ENCODE assay signal across 16 cellular contexts in the genomic region with DNA sequence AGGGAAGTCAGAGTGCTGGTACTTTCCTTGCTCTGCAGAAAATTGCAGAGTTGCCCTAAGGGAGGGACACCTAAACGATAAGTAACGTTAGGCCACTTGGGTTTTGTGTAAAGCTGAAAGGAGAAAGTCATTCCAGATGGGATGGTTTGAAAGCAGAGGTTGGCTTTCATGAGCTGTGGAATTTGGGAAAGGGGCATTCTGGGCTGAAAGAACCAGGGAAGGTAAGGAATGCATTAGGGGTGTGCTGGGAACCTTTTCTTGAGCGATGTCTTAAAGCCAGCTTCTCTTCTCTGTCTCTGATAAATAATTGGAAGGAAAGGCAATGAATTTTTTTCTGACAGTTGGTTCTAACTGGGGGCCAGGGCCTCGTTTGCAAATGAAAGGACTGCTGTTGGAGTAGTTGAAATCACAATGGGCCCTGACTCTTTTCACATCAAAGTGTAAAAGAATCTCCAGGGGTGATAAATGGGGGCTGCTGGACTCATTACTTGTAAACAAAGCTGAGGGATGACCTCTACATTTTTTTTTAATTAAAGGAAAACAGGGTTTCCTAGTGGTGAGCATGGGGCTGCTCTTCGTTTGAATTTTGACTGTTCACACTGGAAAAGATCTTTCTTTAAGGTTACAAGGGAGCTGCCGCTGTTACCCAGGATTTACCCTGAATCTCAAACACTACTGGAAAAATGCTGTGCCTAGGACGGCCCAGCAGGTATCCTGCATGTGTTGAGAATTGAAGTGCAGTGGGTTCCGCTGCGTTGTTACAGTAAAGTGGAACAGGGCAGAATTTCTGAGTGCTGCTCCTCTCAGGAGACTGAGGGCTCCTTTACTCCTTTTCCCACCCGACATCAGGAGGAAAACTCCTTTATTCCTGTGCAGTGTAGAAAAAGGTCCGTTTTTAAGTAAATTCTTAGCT. TPM values are rescaled to one million over a fixed set of nuclear protein-coding genes. Genes with fewer than 3 reads are reported as not detected.
DNase-seq lines count a peak whose midpoint lies in the region; ATAC-seq and TF ChIP-seq lines count a peak whose summit lies in the region.
"Had no signal": no experiment of that assay in that cellular context is flagged by ENCODE, and none has a peak within 500 bp of the region (broad histone marks: within the 10 kb centered on the region; RNA-seq: fewer than 3 reads in every experiment).

No MANE protein-coding gene starts in this region.

- no peak overlapping the region for H3K4me3 ChIP-seq in heart right ventricle
- H3K4me3 ChIP-seq: pancreas, suprapubic skin had no signal

- peak overlapping the region; percentile 68 for H3K4me3 Mint-ChIP-seq in WTC11
- H3K4me3 Mint-ChIP-seq in type B pancreatic cell: peak overlapping the region; percentile 68
- H3K4me3 Mint-ChIP-seq: activated naive CD4-positive, alpha-beta T cell treated with anti-CD3 and anti-CD28 coated beads, Interleukin-2, amount 50 U/mL, for 24 hours had no signal

- peak overlapping the region in 8 of 10 donors; percentile 20 to 66 (median 36) for H3K27ac ChIP-seq in heart right ventricle

- no peaks in the 10 kb centered on the region for H3K27me3 ChIP-seq in heart right ventricle
- H3K27me3 ChIP-seq: pancreas, suprapubic skin had no signal

- H3K36me3 Mint-ChIP-seq in WTC11 (peaks cover 16% of the 10 kb centered on the region), type B pancreatic cell (peaks cover 17% of the 10 kb centered on the region)

- H3K9me3 ChIP-seq in heart right ventricle: no peaks in the 10 kb centered on the region
- H3K9me3 ChIP-seq: pancreas, suprapubic skin had no signal

- H3K9me3 Mint-ChIP-seq in WTC11 (no peaks in the 10 kb centered on the region), type B pancreatic cell (peaks cover 4% of the 10 kb centered on the region)
- H3K9me3 Mint-ChIP-seq: activated naive CD4-positive, alpha-beta T cell treated with anti-CD3 and anti-CD28 coated beads, Interleukin-2, amount 50 U/mL, for 24 hours had no signal

- H3K27ac Mint-ChIP-seq in WTC11 (peak overlapping the region; percentile 99), type B pancreatic cell (peak overlapping the region; percentile 52)

- DNase-seq in heart right ventricle (no peak), left cardiac atrium (no peak), WTC11 (ENCODE audit: low spot score) (peak; percentile 56), iPS-NIHi11 (ENCODE audit: low spot score) (peak; percentile 59), type B pancreatic cell (ENCODE audit: extremely low spot score, unreplicated experiment) (no peak), ecto neural progenitor cell (ENCODE audit: low spot score) (no peak)
- DNase-seq: activated CD4-positive, alpha-beta T cell treated with anti-CD3 and anti-CD28 coated beads, Interleukin-2, amount 50 U/mL, for 1 hour; effector CD8-positive, alpha-beta T cell; NCI-H226; SIG-M5; stimulated activated CD4-positive, alpha-beta T cell treated with anti-CD3 and anti-CD28 coated beads, Interleukin-4, amount 100 ng/mL, for 1 hour had no signal

- CTCF ChIA-PET in WTC11 (lab: Charles Lee): interaction anchor here (0.8 to 3.8 kb wide), 9 partner anchors 9 to 85 kb away, joined by 3 to 23 read pairs (median 3); partner anchors contain the start of gene AFF1

- no peak for TF ChIP-seq CTCF in heart right ventricle (IDR thresholded peaks at IDR 0.05)
- no peak for TF ChIP-seq CTCF in WTC11 (IDR thresholded peaks at IDR 0.05)
- peak; percentile 42 for TF ChIP-seq CTCF in type B pancreatic cell (conservative IDR thresholded peaks at IDR 0.05)

- peaks cover 0 to 9% (median 0%) of the 10 kb centered on the region in 9 donors for H3K36me3 ChIP-seq in heart right ventricle
- H3K36me3 ChIP-seq: pancreas, suprapubic skin had no signal

- WGBS in heart right ventricle, 2 donors: 55 to 62% methylated on average over 11 of the region's 11 CpGs

- H3K4me1 ChIP-seq in heart right ventricle: peaks cover 4 to 61% (median 29%) of the 10 kb centered on the region in 9 donors

- ATAC-seq in heart right ventricle: no peak
- ATAC-seq in left cardiac atrium: no peak
- peak; percentile 82 for ATAC-seq in WTC11
- no peak for ATAC-seq in HG03097 (IDR thresholded peaks at IDR 0.05; ENCODE audit: low FRiP score, unreplicated experiment)
- ATAC-seq in GM21576 (IDR thresholded peaks at IDR 0.05; ENCODE audit: unreplicated experiment): no peak

- H3K27me3 Mint-ChIP-seq in WTC11 (ENCODE audit: low read depth) (no peaks in the 10 kb centered on the region), type B pancreatic cell (no peaks in the 10 kb centered on the region)
- H3K27me3 Mint-ChIP-seq: activated naive CD4-positive, alpha-beta T cell treated with anti-CD3 and anti-CD28 coated beads, Interleukin-2, amount 50 U/mL, for 24 hours had no signal

- POLR2A ChIA-PET in WTC11 (lab: Charles Lee): interaction anchor here (0.5 to 3.2 kb wide), 7 partner anchors 9 to 47 kb away, joined by 3 to 53 read pairs (median 5); partner anchors contain the start of gene AFF1

- H3K4me1 Mint-ChIP-seq in WTC11 (peaks cover 78% of the 10 kb centered on the region), type B pancreatic cell (ENCODE audit: unreplicated experiment) (peaks cover 54% of the 10 kb centered on the region)

- intact Hi-C loops in heart right ventricle (cut with DNase I): no loop called here
- intact Hi-C loops in left cardiac atrium (cut with DNase I): no loop called here

TF ChIP-seq in WTC11, 78 proteins besides CTCF, POLR2A, EP300 and RAD21 (continues in another document):
- TF ChIP-seq ZSCAN18 (CRISPR knock-in tag; IDR thresholded peaks at IDR 0.05) (no peak), NR2C2 (CRISPR knock-in tag; IDR thresholded peaks at IDR 0.05) (no peak), SP1 (CRISPR knock-in tag; conservative IDR thresholded peaks at IDR 0.05) (no peak), GTF2I (CRISPR knock-in tag; conservative IDR thresholded peaks at IDR 0.05) (no peak), PRRX2 (CRISPR knock-in tag; IDR thresholded peaks at IDR 0.05) (no peak), ZBTB43 (CRISPR knock-in tag; IDR thresholded peaks at IDR 0.05) (no peak), TEAD1 (CRISPR knock-in tag; IDR thresholded peaks at IDR 0.05) (0 out of 2 replicates have a peak, but pooled peaks have one; percentile 43), CDX4 (CRISPR knock-in tag; IDR thresholded peaks at IDR 0.05; ENCODE audit: borderline replicate concordance) (no peak)
- TF ChIP-seq, protein P1, sequence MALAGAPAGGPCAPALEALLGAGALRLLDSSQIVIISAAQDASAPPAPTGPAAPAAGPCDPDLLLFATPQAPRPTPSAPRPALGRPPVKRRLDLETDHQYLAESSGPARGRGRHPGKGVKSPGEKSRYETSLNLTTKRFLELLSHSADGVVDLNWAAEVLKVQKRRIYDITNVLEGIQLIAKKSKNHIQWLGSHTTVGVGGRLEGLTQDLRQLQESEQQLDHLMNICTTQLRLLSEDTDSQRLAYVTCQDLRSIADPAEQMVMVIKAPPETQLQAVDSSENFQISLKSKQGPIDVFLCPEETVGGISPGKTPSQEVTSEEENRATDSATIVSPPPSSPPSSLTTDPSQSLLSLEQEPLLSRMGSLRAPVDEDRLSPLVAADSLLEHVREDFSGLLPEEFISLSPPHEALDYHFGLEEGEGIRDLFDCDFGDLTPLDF (CRISPR knock-in tag; IDR thresholded peaks at IDR 0.05): no peak
- TF ChIP-seq, protein P2, sequence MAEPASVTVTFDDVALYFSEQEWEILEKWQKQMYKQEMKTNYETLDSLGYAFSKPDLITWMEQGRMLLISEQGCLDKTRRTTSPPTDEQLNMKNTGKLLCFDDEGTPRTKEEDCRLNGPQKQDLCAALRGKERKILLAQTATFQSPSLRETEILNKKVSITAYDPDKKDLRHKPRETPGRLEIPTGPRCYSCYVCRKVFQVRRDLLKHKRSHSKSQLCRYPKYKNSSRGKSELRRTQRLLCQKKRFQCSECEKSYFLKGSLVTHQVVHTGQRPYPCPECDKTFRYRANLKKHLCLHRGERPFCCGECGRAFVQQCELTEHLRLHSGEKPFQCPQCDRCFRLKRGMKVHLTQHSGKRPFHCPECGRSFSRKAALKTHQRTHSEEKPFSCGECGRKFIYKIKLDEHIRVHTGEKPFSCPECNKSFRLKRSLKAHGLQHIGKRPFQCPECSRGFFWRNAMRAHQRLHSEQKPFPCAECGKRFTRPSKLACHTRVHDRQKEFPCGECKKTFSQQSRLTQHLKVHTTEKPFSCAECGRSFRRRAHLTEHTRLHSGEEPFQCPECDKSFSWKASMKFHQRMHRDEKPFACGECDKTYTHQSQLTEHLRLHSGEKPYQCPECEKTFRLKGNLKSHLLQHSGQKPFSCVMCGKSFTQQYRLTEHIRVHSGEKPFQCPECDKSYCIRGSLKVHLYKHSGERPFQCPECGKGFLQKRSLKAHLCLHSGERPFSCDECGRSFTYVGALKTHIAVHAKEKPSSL (CRISPR knock-in tag; conservative IDR thresholded peaks at IDR 0.05): no peak

RNA-seq across cellular contexts. Expression of gene AFF1, which starts 25.0 kb away (rescaled TPM):
- total RNA-seq in heart right ventricle: 10 to 100 TPM; 59.5 to 90.2 (median 77.3) TPM
- 10 to 100 TPM; 44.4 to 70.7 TPM for polyA plus RNA-seq in heart right ventricle
- total RNA-seq in left cardiac atrium: 10 to 100 TPM; 68.1 to 78.4 TPM
- 72.6 to 93.4 TPM (median 83.9 TPM) in 3 replicates for total RNA-seq in WTC11 (2021)
- total RNA-seq in type B pancreatic cell (ENCODE audit: low replicate concordance): 39.7 and 55.8 TPM in 2 replicates

Comparison
In these comparisons a context has a peak if more than half of its experiments do, and no peak if none do; other contexts are left out.
1. DNase-seq: peak in WTC11 (single experiment) and iPS-NIHi11 (single experiment); none in heart right ventricle (0 of 2), left cardiac atrium (single experiment), type B pancreatic cell (single experiment) and ecto neural progenitor cell (single experiment).